In the genomic region with DNA sequence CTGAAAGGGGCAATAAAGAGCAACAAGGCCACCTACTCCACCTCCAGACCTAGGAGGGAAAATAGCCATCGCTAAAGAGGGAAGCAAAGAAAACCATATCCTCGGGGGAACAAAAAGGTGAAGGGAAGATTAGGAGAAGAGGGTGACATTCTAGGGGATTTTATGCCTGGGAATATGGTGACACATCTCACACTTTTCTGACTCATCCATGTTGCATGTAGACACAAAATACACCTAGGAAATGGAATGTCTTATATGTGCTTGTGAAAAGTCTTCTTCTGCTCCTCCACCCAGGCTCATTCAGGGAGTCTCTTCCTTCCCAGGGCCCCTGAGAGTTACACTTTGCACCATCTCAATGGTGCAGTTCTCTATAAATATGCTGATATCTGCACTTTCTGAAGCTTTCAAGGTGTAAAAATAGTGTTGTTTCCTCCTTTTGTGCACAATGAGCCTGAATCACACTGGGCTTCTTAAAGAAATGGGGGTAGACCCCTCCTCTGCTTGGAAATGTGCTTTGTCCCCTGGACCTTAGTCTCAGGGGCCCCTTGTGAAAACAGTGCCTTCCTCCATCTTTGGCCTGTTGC, we compare ENCODE assay signal across 27 cellular contexts.
"Had no signal": no experiment of that assay in that cellular context is flagged by ENCODE, and none has a peak within 500 bp of the region (broad histone marks: within the 10 kb centered on the region; RNA-seq: fewer than 3 reads in every experiment).

No MANE protein-coding gene starts in this region.

- H3K9me3 ChIP-seq: breast epithelium, Peyer's patch had no signal

- H3K9me3 Mint-ChIP-seq: activated naive CD8-positive, alpha-beta T cell treated with anti-CD3 and anti-CD28 coated beads, Interleukin-2, amount 10 ng/mL, durations not matched to agents 7 days and 5 days had no signal

- H3K27me3 ChIP-seq: breast epithelium, Peyer's patch had no signal

- H3K36me3 Mint-ChIP-seq: activated naive CD8-positive, alpha-beta T cell treated with anti-CD3 and anti-CD28 coated beads, Interleukin-2, amount 10 ng/mL, durations not matched to agents 7 days and 5 days; WTC11 had no signal

- H3K27ac Mint-ChIP-seq: activated CD8-positive, alpha-beta T cell treated with anti-CD3 and anti-CD28 coated beads, Interleukin-2, amount 10 ng/mL, durations not matched to agents 7 days and 5 days; activated naive CD8-positive, alpha-beta T cell treated with anti-CD3 and anti-CD28 coated beads, Interleukin-2, amount 10 ng/mL, durations not matched to agents 7 days and 5 days; T-helper 17 cell; WTC11 had no signal

- H3K4me3 ChIP-seq: breast epithelium, Peyer's patch had no signal

- DNase-seq: activated CD4-positive, alpha-beta T cell treated with anti-CD3 and anti-CD28 coated beads for 48 hours; activated CD4-positive, alpha-beta T cell treated with anti-CD3 and anti-CD28 coated beads, Interleukin-2, amount 50 U/mL, for 4 hours; activated CD4-positive, CD25-positive, alpha-beta regulatory T cell treated with anti-CD3 and anti-CD28 coated beads, Interleukin-2, amount 50 U/mL, for 72 hours; activated CD8-positive, alpha-beta memory T cell treated with anti-CD3 and anti-CD28 coated beads, Interleukin-2, amount 50 U/mL, for 48 hours; activated CD8-positive, alpha-beta T cell treated with anti-CD3 and anti-CD28 coated beads, Interleukin-2, amount 10 ng/mL, durations not matched to agents 7 days and 5 days; activated naive CD4-positive, alpha-beta T cell treated with anti-CD3 and anti-CD28 coated beads, Interleukin-2, amount 50 U/mL, for 16 hours; activated naive CD8-positive, alpha-beta T cell treated with anti-CD3 and anti-CD28 coated beads, Interleukin-2, amount 10 ng/mL, durations not matched to agents 7 days and 5 days; activated T-cell treated with anti-CD3 and anti-CD28 coated beads, Interleukin-2, amount 50 U/mL, for 1 hour; aorta; central memory CD4-positive, alpha-beta T cell; MV-4-11; NCI-H1092 treated with DMSO at 0.1 percent for 48 hours; NCI-H1417 treated with DMSO at 0.1 percent for 48 hours; NCI-H1694 treated with DMSO at 0.1 percent for 48 hours; NCI-H2029 treated with DMSO at 0.1 percent for 48 hours; NCI-H345; NCI-H510A; NCI-H526 treated with DMSO at 0.1 percent for 48 hours; NCI-H82; NK-92 treated with Interleukin-12 subunit alpha and Interleukin-12 subunit beta, amount 100 ng/mL, for 24 hours; OCI-M1; Peyer's patch; SHP77 treated with DMSO at 0.1 percent for 48 hours; T-helper 17 cell; T-helper 9 cell had no signal

- H3K4me1 Mint-ChIP-seq: activated naive CD8-positive, alpha-beta T cell treated with anti-CD3 and anti-CD28 coated beads, Interleukin-2, amount 10 ng/mL, durations not matched to agents 7 days and 5 days; T-helper 17 cell; WTC11 had no signal

- H3K4me3 Mint-ChIP-seq: activated CD8-positive, alpha-beta T cell treated with anti-CD3 and anti-CD28 coated beads, Interleukin-2, amount 10 ng/mL, durations not matched to agents 7 days and 5 days; activated naive CD8-positive, alpha-beta T cell treated with anti-CD3 and anti-CD28 coated beads, Interleukin-2, amount 10 ng/mL, durations not matched to agents 7 days and 5 days; T-helper 17 cell; WTC11 had no signal

- H3K36me3 ChIP-seq: breast epithelium, Peyer's patch had no signal

- ATAC-seq: activated CD8-positive, alpha-beta T cell treated with anti-CD3 and anti-CD28 coated beads, Interleukin-2, amount 10 ng/mL, durations not matched to agents 7 days and 5 days; T-helper 17 cell; WTC11 had no signal

- H3K27ac ChIP-seq: breast epithelium, Peyer's patch had no signal

- H3K27me3 Mint-ChIP-seq: activated naive CD8-positive, alpha-beta T cell treated with anti-CD3 and anti-CD28 coated beads, Interleukin-2, amount 10 ng/mL, durations not matched to agents 7 days and 5 days; T-helper 17 cell had no signal

- H3K4me1 ChIP-seq: breast epithelium, Peyer's patch had no signal
